In genomic region chr6:3789018-3789895, GRCh38 we compare ENCODE assay signal across 1 cellular context.
A peak's percentile ranks its signal among the peaks of the same experiment; 100 is the strongest.
TF ChIP-seq lines count a peak whose summit lies in the region.

No MANE protein-coding gene starts in this region.

TF ChIP-seq in HepG2, 621 proteins besides CTCF, POLR2A, EP300 and RAD21 (continued from another document and continues in another):
- peak; percentile 95 for TF ChIP-seq ARID3A (IDR thresholded peaks at IDR 0.05; ENCODE audit: low read depth, low read length)
- no peak for TF ChIP-seq ZNF235 (CRISPR knock-in tag; IDR thresholded peaks at IDR 0.05; ENCODE audit: borderline replicate concordance)
- peak; percentile 79; the same call in 1 of the 2 replicates for TF ChIP-seq ZBTB33 (CRISPR knock-in tag; IDR thresholded peaks at IDR 0.05)
- TF ChIP-seq NFIC (IDR thresholded peaks at IDR 0.05; ENCODE audit: low read length) = peak; percentile 90
- peak; percentile 96 for TF ChIP-seq KDM6A (CRISPR knock-in tag; IDR thresholded peaks at IDR 0.05; ENCODE audit: low read depth)
- no peak for TF ChIP-seq ZNF724P (CRISPR knock-in tag; IDR thresholded peaks at IDR 0.05; ENCODE audit: borderline replicate concordance)
- peak; percentile 50; the same call in 1 of the 2 replicates for TF ChIP-seq CREB3 (CRISPR knock-in tag; IDR thresholded peaks at IDR 0.05)
- no peak for TF ChIP-seq ZNF572 (CRISPR knock-in tag; IDR thresholded peaks at IDR 0.05)
- peak; percentile 80 for TF ChIP-seq HOMEZ (CRISPR knock-in tag; IDR thresholded peaks at IDR 0.05; ENCODE audit: low read depth)
- peak; percentile 97 for TF ChIP-seq TEAD3 (CRISPR knock-in tag; optimal IDR thresholded peaks at IDR 0.05; ENCODE audit: borderline replicate concordance)
- TF ChIP-seq CCDC6 (CRISPR knock-in tag; IDR thresholded peaks at IDR 0.05) = no peak; the same call in none of the 2 replicates
- no peak for TF ChIP-seq KLF13 (CRISPR knock-in tag; IDR thresholded peaks at IDR 0.05)
- peak; percentile 88 for TF ChIP-seq MIXL1 (CRISPR knock-in tag; IDR thresholded peaks at IDR 0.05)
- no peak for TF ChIP-seq ZNF232 (CRISPR knock-in tag; IDR thresholded peaks at IDR 0.05; ENCODE audit: borderline replicate concordance)
- TF ChIP-seq ZNF383 (CRISPR knock-in tag; IDR thresholded peaks at IDR 0.05; ENCODE audit: borderline replicate concordance) = no peak
- peak; percentile 83 for TF ChIP-seq ISL2 (CRISPR knock-in tag; IDR thresholded peaks at IDR 0.05)
- TF ChIP-seq EED (CRISPR knock-in tag; IDR thresholded peaks at IDR 0.05) = 0 out of 2 replicates have a peak, but pooled peaks have one; percentile 13
- peak; percentile 97 for TF ChIP-seq ZNF784 (CRISPR knock-in tag; IDR thresholded peaks at IDR 0.05; ENCODE audit: borderline replicate concordance)
- TF ChIP-seq ZNF224 (CRISPR knock-in tag; IDR thresholded peaks at IDR 0.05) = no peak
- no peak for TF ChIP-seq SCMH1 (CRISPR knock-in tag; IDR thresholded peaks at IDR 0.05; ENCODE audit: borderline replicate concordance)
- no peak for TF ChIP-seq GABPA (IDR thresholded peaks at IDR 0.05; ENCODE audit: low read depth, low read length)
- TF ChIP-seq GABPA (CRISPR knock-in tag; IDR thresholded peaks at IDR 0.05; ENCODE audit: low read depth) = peak; percentile 71
- TF ChIP-seq HBP1 (CRISPR knock-in tag; IDR thresholded peaks at IDR 0.05; ENCODE audit: low read depth) = 0 out of 2 replicates have a peak, but pooled peaks have one; percentile 80
- no peak for TF ChIP-seq HOXA7 (CRISPR knock-in tag; IDR thresholded peaks at IDR 0.05)
- TF ChIP-seq ZNF484 (CRISPR knock-in tag; IDR thresholded peaks at IDR 0.05; ENCODE audit: borderline replicate concordance, low read depth) = no peak
- peak; percentile 61; the same call in 1 of the 2 replicates for TF ChIP-seq ZNF33B (CRISPR knock-in tag; IDR thresholded peaks at IDR 0.05)
- TF ChIP-seq PLSCR1 (CRISPR knock-in tag; IDR thresholded peaks at IDR 0.05; ENCODE audit: borderline replicate concordance) = no peak; the same call in 1 of the 2 replicates
- 0 out of 2 replicates have a peak, but pooled peaks have one; percentile 9 for TF ChIP-seq ZNF24 (IDR thresholded peaks at IDR 0.05)
- peak; percentile 84; the same call in 1 of the 2 replicates for TF ChIP-seq ZNF317 (CRISPR knock-in tag; IDR thresholded peaks at IDR 0.05)
- TF ChIP-seq ZNF207 (IDR thresholded peaks at IDR 0.05; ENCODE audit: borderline replicate concordance) = no peak
- TF ChIP-seq ZNF564 (CRISPR knock-in tag; IDR thresholded peaks at IDR 0.05) = peak; percentile 75; the same call in 1 of the 2 replicates
- no peak for TF ChIP-seq PBX2 (CRISPR knock-in tag; IDR thresholded peaks at IDR 0.05)
- TF ChIP-seq ZNF496 (CRISPR knock-in tag; IDR thresholded peaks at IDR 0.05; ENCODE audit: insufficient replicate concordance) = no peak
- TF ChIP-seq HDAC2 (CRISPR knock-in tag; IDR thresholded peaks at IDR 0.05) = peak; percentile 98
- TF ChIP-seq TRIM22 (IDR thresholded peaks at IDR 0.05) = no peak
- TF ChIP-seq ZNF615 (CRISPR knock-in tag; IDR thresholded peaks at IDR 0.05; ENCODE audit: borderline replicate concordance) = peak; percentile 65; the same call in 1 of the 2 replicates
- TF ChIP-seq CBFB (CRISPR knock-in tag; IDR thresholded peaks at IDR 0.05) = 0 out of 2 replicates have a peak, but pooled peaks have one; percentile 33
- TF ChIP-seq CAMTA2 (CRISPR knock-in tag; IDR thresholded peaks at IDR 0.05; ENCODE audit: borderline replicate concordance) = no peak
- peak; percentile 98 for TF ChIP-seq FOXO1 (CRISPR knock-in tag; IDR thresholded peaks at IDR 0.05)
- peak; percentile 51; the same call in 1 of the 2 replicates for TF ChIP-seq TFAP4 (IDR thresholded peaks at IDR 0.05; ENCODE audit: borderline replicate concordance, low read depth)
- peak; percentile 68; the same call in 1 of the 2 replicates for TF ChIP-seq GZF1 (CRISPR knock-in tag; IDR thresholded peaks at IDR 0.05)
- TF ChIP-seq PAXIP1 (CRISPR knock-in tag; conservative IDR thresholded peaks at IDR 0.05) = peak; percentile 97
- TF ChIP-seq SPEN (CRISPR knock-in tag; IDR thresholded peaks at IDR 0.05; ENCODE audit: low read depth) = peak; percentile 82; the same call in 1 of the 2 replicates
- 0 out of 2 replicates have a peak, but pooled peaks have one; percentile 52 for TF ChIP-seq ZNF446 (CRISPR knock-in tag; IDR thresholded peaks at IDR 0.05)
- TF ChIP-seq HDAC6 (IDR thresholded peaks at IDR 0.05; ENCODE audit: low read depth, low read length) = no peak
- TF ChIP-seq AKAP8 (CRISPR knock-in tag; IDR thresholded peaks at IDR 0.05) = no peak
- TF ChIP-seq ZNF576 (CRISPR knock-in tag; IDR thresholded peaks at IDR 0.05) = no peak
- TF ChIP-seq SRSF4 (IDR thresholded peaks at IDR 0.05; ENCODE audit: low read depth, low read length, poor library complexity, severe bottlenecking) = no peak
